12 cellular contexts compared by ENCODE assay signal in the genomic region with DNA sequence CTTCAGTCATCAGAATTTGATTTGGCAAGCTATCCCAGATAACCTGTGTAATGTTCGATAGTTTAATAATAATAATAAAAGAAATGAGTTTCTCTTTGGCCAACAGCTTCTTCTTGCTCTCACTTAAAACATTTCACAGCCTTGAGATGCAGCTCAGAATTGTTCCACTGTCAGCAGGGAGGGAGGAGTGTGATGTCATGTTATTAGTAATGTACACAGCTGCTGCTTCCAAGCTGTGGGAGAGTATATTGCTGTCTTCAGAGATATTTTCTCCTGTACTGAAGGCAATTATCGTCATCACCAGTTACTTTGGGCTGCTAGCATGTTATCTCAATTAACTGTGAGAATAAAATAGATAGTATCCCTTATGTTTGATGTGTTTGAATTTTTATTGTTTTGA.
DNase-seq lines count a peak whose midpoint lies in the region; ATAC-seq and TF ChIP-seq lines count a peak whose summit lies in the region.
"Had no signal": no experiment of that assay in that cellular context is flagged by ENCODE, and none has a peak within 500 bp of the region (broad histone marks: within the 10 kb centered on the region; RNA-seq: fewer than 3 reads in every experiment).

No MANE protein-coding gene starts in this region.

- H3K9me3 ChIP-seq in prostate gland (no peaks in the 10 kb centered on the region), colonic mucosa (no peaks in the 10 kb centered on the region)
- H3K9me3 ChIP-seq: Caco-2 had no signal

- H3K4me1 ChIP-seq in prostate gland (replicated peaks) (no peaks in the 10 kb centered on the region), colonic mucosa (no peaks in the 10 kb centered on the region)

- no peak for TF ChIP-seq POLR2A in prostate gland (IDR thresholded peaks at IDR 0.05)
- TF ChIP-seq POLR2A in erythroblast (IDR thresholded peaks at IDR 0.05; ENCODE audit: low read length), result no peak

- H3K36me3 ChIP-seq in prostate gland, result no peaks in the 10 kb centered on the region
- H3K36me3 ChIP-seq in colonic mucosa, result no peaks in the 10 kb centered on the region

- H3K27me3 ChIP-seq in prostate gland (replicated peaks; ENCODE audit: insufficient read depth) (no peaks in the 10 kb centered on the region), colonic mucosa (no peaks in the 10 kb centered on the region)

- no peak overlapping the region for H3K27ac Mint-ChIP-seq in effector memory CD8-positive, alpha-beta T cell
- H3K27ac Mint-ChIP-seq: activated naive CD4-positive, alpha-beta T cell treated with anti-CD3 and anti-CD28 coated beads, Interleukin-2, amount 50 U/mL, for 24 hours had no signal

- no peak overlapping the region for H3K9ac ChIP-seq in colonic mucosa (ENCODE audit: low read depth in 2 of 2, low read length in 2 of 2)

- H3K27me3 Mint-ChIP-seq in effector memory CD8-positive, alpha-beta T cell, result peaks cover 36 to 37% of the 10 kb centered on the region in 2 donors

- H3K9me3 Mint-ChIP-seq in effector memory CD8-positive, alpha-beta T cell, result no peaks in the 10 kb centered on the region
- H3K9me3 Mint-ChIP-seq: activated naive CD4-positive, alpha-beta T cell treated with anti-CD3 and anti-CD28 coated beads, Interleukin-2, amount 50 U/mL, for 24 hours had no signal

- H3K36me3 Mint-ChIP-seq in effector memory CD8-positive, alpha-beta T cell (ENCODE audit: insufficient read depth), result no peaks in the 10 kb centered on the region
- H3K36me3 Mint-ChIP-seq: activated naive CD4-positive, alpha-beta T cell treated with anti-CD3 and anti-CD28 coated beads, Interleukin-2, amount 50 U/mL, for 24 hours had no signal

- DNase-seq in HCEC 1CT (peak; percentile 49), fibroblast of villous mesenchyme (ENCODE audit: low read depth) (peak; percentile 81), prostate gland (ENCODE audit: low spot score) (no peak), erythroblast (lab: John Stamatoyannopoulos, UW) (no peak), colonic mucosa (no peak), NOMO-1 treated with dmso at 0.1 percent for 144 hours (lab: John Stamatoyannopoulos, UW; ENCODE audit: unreplicated experiment) (no peak)
- no peak for DNase-seq in effector memory CD8-positive, alpha-beta T cell
- DNase-seq: Caco-2, NCI-H2029 treated with DMSO at 0.1 percent for 48 hours had no signal

- no peak overlapping the region for H3K4me3 Mint-ChIP-seq in effector memory CD8-positive, alpha-beta T cell
- H3K4me3 Mint-ChIP-seq: activated naive CD4-positive, alpha-beta T cell treated with anti-CD3 and anti-CD28 coated beads, Interleukin-2, amount 50 U/mL, for 24 hours had no signal

- WGBS in prostate gland, result 25% methylated on average over 2 of the region's 2 CpGs

- intact Hi-C loops in prostate gland (cut with DNase I), result no loop called here
- intact Hi-C loops in colonic mucosa (cut with DNase I), result no loop called here

- H3K4me1 Mint-ChIP-seq in effector memory CD8-positive, alpha-beta T cell (ENCODE audit: low read depth in 2 of 2), result peaks cover 0 to 4% of the 10 kb centered on the region in 2 donors

- TF ChIP-seq CTCF in VCaP (conservative IDR thresholded peaks at IDR 0.05) (no peak), fibroblast of villous mesenchyme (IDR thresholded peaks at IDR 0.05; ENCODE audit: insufficient read depth, low read depth, low read length) (no peak), prostate gland (IDR thresholded peaks at IDR 0.05) (no peak), colonic mucosa (IDR thresholded peaks at IDR 0.05) (no peak)

- H3K27ac ChIP-seq in VCaP (peak overlapping the region; percentile 31; the same call in 1 of the 2 replicates), prostate gland (peak overlapping the region; percentile 63 to 73), colonic mucosa (no peak overlapping the region)
- H3K27ac ChIP-seq: SK-N-MC had no signal

- H3K4me3 ChIP-seq in fibroblast of villous mesenchyme (ENCODE audit: low read depth, low read length) (no peak overlapping the region), prostate gland (no peak overlapping the region), colonic mucosa (no peak overlapping the region)
- H3K4me3 ChIP-seq: SK-N-MC had no signal

- no peak for ATAC-seq in effector memory CD8-positive, alpha-beta T cell (replicated peaks)

Comparison
In these comparisons a context has a peak if more than half of its experiments do, and no peak if none do; other contexts are left out.
1. DNase-seq: peak in HCEC 1CT (single experiment) and fibroblast of villous mesenchyme (single experiment); none in prostate gland (single experiment), erythroblast (0 of 2), colonic mucosa (single experiment), effector memory CD8-positive, alpha-beta T cell (0 of 3) and NOMO-1 treated with dmso at 0.1 percent for 144 hours (single experiment).